Comparison of ENCODE assay signal across 20 cellular contexts in genomic region chr5:71972777-71973473, GRCh38.
DNase-seq lines count a peak whose midpoint lies in the region; ATAC-seq and TF ChIP-seq lines count a peak whose summit lies in the region.
"Had no signal": no experiment of that assay in that cellular context is flagged by ENCODE, and none has a peak within 500 bp of the region (broad histone marks: within the 10 kb centered on the region; RNA-seq: fewer than 3 reads in every experiment).

No MANE protein-coding gene starts in this region.

- intact Hi-C loops in breast epithelium (cut with DNase I; ENCODE audit: low total_unique reads) = no loop called here
- intact Hi-C loops in MCF 10A (cut with micrococcal nuclease) = no loop called here

- H3K9me3 ChIP-seq in breast epithelium = no peaks in the 10 kb centered on the region
- no peaks in the 10 kb centered on the region for H3K9me3 ChIP-seq in smooth muscle cell (replicated peaks; ENCODE audit: low read depth)

- peaks cover 20% of the 10 kb centered on the region for H3K27me3 Mint-ChIP-seq in MCF 10A (ENCODE audit: insufficient read depth, unreplicated experiment)

- no peaks in the 10 kb centered on the region for H3K27me3 ChIP-seq in breast epithelium
- no peaks in the 10 kb centered on the region for H3K27me3 ChIP-seq in smooth muscle cell (ENCODE audit: low read depth)

- WGBS in smooth muscle cell (ENCODE audit: low lambda C conversion rate) = 66% methylated on average over 8 of the region's 8 CpGs

- no peak overlapping the region for H3K4me3 Mint-ChIP-seq in MCF 10A (ENCODE audit: unreplicated experiment)
- H3K4me3 Mint-ChIP-seq: activated CD8-positive, alpha-beta memory T cell treated with anti-CD3 and anti-CD28 coated beads, Interleukin-2, amount 10 ng/mL, durations not matched to agents 7 days and 5 days; activated naive CD4-positive, alpha-beta T cell treated with anti-CD3 and anti-CD28 coated beads for 36 hours; CD4-positive, CD25-positive, alpha-beta regulatory T cell had no signal

- no peak for TF ChIP-seq POLR2A in breast epithelium (IDR thresholded peaks at IDR 0.05)

- H4K20me1 ChIP-seq in smooth muscle cell (ENCODE audit: low read depth) = no peaks in the 10 kb centered on the region

- ATAC-seq in left lobe of liver = peak; percentile 48
- no peak for ATAC-seq in GM19397 (IDR thresholded peaks at IDR 0.05; ENCODE audit: unreplicated experiment)
- ATAC-seq: activated CD8-positive, alpha-beta memory T cell treated with anti-CD3 and anti-CD28 coated beads, Interleukin-2, amount 10 ng/mL, durations not matched to agents 7 days and 5 days had no signal

- no peak overlapping the region for H3K27ac Mint-ChIP-seq in MCF 10A (ENCODE audit: low read depth, unreplicated experiment)
- H3K27ac Mint-ChIP-seq: activated CD8-positive, alpha-beta memory T cell treated with anti-CD3 and anti-CD28 coated beads, Interleukin-2, amount 10 ng/mL, durations not matched to agents 7 days and 5 days; activated naive CD4-positive, alpha-beta T cell treated with anti-CD3 and anti-CD28 coated beads for 36 hours; CD4-positive, CD25-positive, alpha-beta regulatory T cell had no signal

- H3K9me3 Mint-ChIP-seq in MCF 10A (ENCODE audit: unreplicated experiment) = no peaks in the 10 kb centered on the region
- H3K9me3 Mint-ChIP-seq: activated naive CD4-positive, alpha-beta T cell treated with anti-CD3 and anti-CD28 coated beads for 36 hours; CD4-positive, CD25-positive, alpha-beta regulatory T cell had no signal

- POLR2A ChIA-PET in MCF 10A (lab: Yijun Ruan, JAX) = no interaction called here

- no peak overlapping the region for H3K4me2 ChIP-seq in smooth muscle cell

- H3K4me1 Mint-ChIP-seq in MCF 10A (ENCODE audit: insufficient read depth, unreplicated experiment) = no peaks in the 10 kb centered on the region
- H3K4me1 Mint-ChIP-seq: activated CD8-positive, alpha-beta memory T cell treated with anti-CD3 and anti-CD28 coated beads, Interleukin-2, amount 10 ng/mL, durations not matched to agents 7 days and 5 days; CD4-positive, CD25-positive, alpha-beta regulatory T cell had no signal

- H3F3A ChIP-seq in smooth muscle cell (ENCODE audit: low read depth) = no peaks in the 10 kb centered on the region

- no TSS peak for BruUV-seq in MCF 10A (replicated peaks; lab: Mats Ljungman, UMichigan)

- TF ChIP-seq CTCF in breast epithelium (IDR thresholded peaks at IDR 0.05) = no peak
- no peak for TF ChIP-seq CTCF in MCF 10A (IDR thresholded peaks at IDR 0.05; ENCODE audit: unreplicated experiment)
- no peak for TF ChIP-seq CTCF in smooth muscle cell (IDR thresholded peaks at IDR 0.05; ENCODE audit: borderline replicate concordance, insufficient read depth, poor library complexity, severe bottlenecking)

- H3K4me3 ChIP-seq in breast epithelium (no peak overlapping the region), smooth muscle cell (no peak overlapping the region)

- H3K36me3 ChIP-seq in breast epithelium (no peaks in the 10 kb centered on the region), smooth muscle cell (ENCODE audit: low read depth) (no peaks in the 10 kb centered on the region)

- no peaks in the 10 kb centered on the region for H3K36me3 Mint-ChIP-seq in MCF 10A (ENCODE audit: insufficient read depth, unreplicated experiment)
- H3K36me3 Mint-ChIP-seq: activated CD8-positive, alpha-beta memory T cell treated with anti-CD3 and anti-CD28 coated beads, Interleukin-2, amount 10 ng/mL, durations not matched to agents 7 days and 5 days; CD4-positive, CD25-positive, alpha-beta regulatory T cell had no signal

- CTCF ChIA-PET in MCF 10A (lab: Yijun Ruan, JAX) = interaction anchor here (1.0 kb wide), 1 partner anchor 14 kb away, joined by 4 read pairs; no protein-coding TSS in a partner anchor

- DNase-seq in breast epithelium (ENCODE audit: low spot score in 2 of 2) = no peak
- DNase-seq in MCF 10A (ENCODE audit: unreplicated experiment) = no peak
- DNase-seq in left lobe of liver (ENCODE audit: low spot score) = no peak
- no peak for DNase-seq in smooth muscle cell (lab: John Stamatoyannopoulos, UW; ENCODE audit: unreplicated experiment)
- no peak for DNase-seq in DMS153 treated with DMSO at 0.1 percent for 48 hours (lab: John Stamatoyannopoulos, UW; ENCODE audit: unreplicated experiment)
- no peak for DNase-seq in NCI-H1930 (lab: John Stamatoyannopoulos, UW)
- no peak for DNase-seq in NCI-H510A (lab: John Stamatoyannopoulos, UW)
- DNase-seq: activated CD4-positive, alpha-beta T cell treated with anti-CD3 and anti-CD28 coated beads, Interleukin-2, amount 50 U/mL, for 1 hour; activated CD8-positive, alpha-beta memory T cell treated with anti-CD3 and anti-CD28 coated beads, Interleukin-2, amount 10 ng/mL, durations not matched to agents 7 days and 5 days; activated naive CD4-positive, alpha-beta T cell treated with anti-CD3 and anti-CD28 coated beads for 36 hours; amygdala; CD4-positive, CD25-positive, alpha-beta regulatory T cell; central memory CD4-positive, alpha-beta T cell; NCI-H1092 treated with DMSO at 0.1 percent for 48 hours; NCI-H2081 treated with DMSO at 0.1 percent for 48 hours; OCI-M1; stimulated activated CD4-positive, alpha-beta T cell treated with anti-CD3 and anti-CD28 coated beads, Interleukin-1b, Interleukin-23, amount 100 ng/mL, for 48 hours had no signal

- H3K4me1 ChIP-seq in breast epithelium (no peaks in the 10 kb centered on the region), smooth muscle cell (ENCODE audit: low read depth) (no peaks in the 10 kb centered on the region)
- H3K4me1 ChIP-seq: parathyroid adenoma had no signal

- H3K27ac ChIP-seq in breast epithelium = peak overlapping the region; percentile 57 to 64
- H3K27ac ChIP-seq in smooth muscle cell (ENCODE audit: low read depth) = no peak overlapping the region
- H3K27ac ChIP-seq: 22Rv1 had no signal

- peak overlapping the region; percentile 30 for H2AFZ ChIP-seq in smooth muscle cell (ENCODE audit: low read depth)
- H2AFZ ChIP-seq: parathyroid adenoma had no signal

- H3K9ac ChIP-seq in smooth muscle cell (ENCODE audit: low read depth) = no peak overlapping the region
- H3K9ac ChIP-seq: parathyroid adenoma had no signal

- H3K79me2 ChIP-seq in smooth muscle cell (ENCODE audit: low read depth) = no peaks in the 10 kb centered on the region
- H3K79me2 ChIP-seq: parathyroid adenoma had no signal
